ENCODE assay signal across 30 cellular contexts in the genomic region with DNA sequence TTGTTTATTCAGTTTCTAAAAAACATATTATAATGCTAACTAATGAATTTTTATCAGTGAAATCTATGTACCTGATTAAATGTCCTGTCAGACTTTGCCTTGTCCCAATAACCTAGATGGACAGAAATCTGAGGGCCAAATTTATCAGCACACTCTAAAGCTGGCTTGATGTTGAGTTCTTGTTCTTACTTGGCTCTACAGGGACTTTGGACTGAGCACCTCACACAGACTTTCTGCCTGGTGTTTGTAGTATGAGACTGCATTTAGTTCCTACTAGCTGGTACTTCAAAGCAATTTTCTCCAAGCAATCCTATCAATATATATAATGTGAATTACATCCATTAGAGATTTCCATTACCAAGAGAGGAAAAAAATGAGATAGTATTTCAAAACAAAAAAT.
"Had no signal": no experiment of that assay in that cellular context is flagged by ENCODE, and none has a peak within 500 bp of the region (broad histone marks: within the 10 kb centered on the region; RNA-seq: fewer than 3 reads in every experiment).

No MANE protein-coding gene starts in this region.

- ATAC-seq: activated CD4-positive, CD25-positive, alpha-beta regulatory T cell treated with anti-CD3 and anti-CD28 coated beads, Interleukin-2, amount 50 U/mL, for 24 hours; activated CD8-positive, alpha-beta T cell treated with anti-CD3 and anti-CD28 coated beads for 36 hours; activated T-cell treated with anti-CD3 and anti-CD28 coated beads, Interleukin-2, amount 50 U/mL, for 4 hours; activated T-helper 17 cell treated with anti-CD3 and anti-CD28 coated beads, Interleukin-2, amount 50 U/mL, for 72 hours; effector memory CD8-positive, alpha-beta T cell; foreskin keratinocyte; gastrocnemius medialis; T-helper 17 cell had no signal

- H3K9me3 ChIP-seq: esophagus muscularis mucosa, gastrocnemius medialis had no signal

- H3K27me3 ChIP-seq: brain microvascular endothelial cell, esophagus muscularis mucosa, foreskin keratinocyte, gastrocnemius medialis had no signal

- H3K4me3 ChIP-seq: coronary artery, dorsolateral prefrontal cortex, esophagus muscularis mucosa, gastrocnemius medialis had no signal

- DNase-seq: activated B cell treated with CpG ODN at 0.5 μM for 24 hours; activated CD4-positive, alpha-beta T cell treated with anti-CD3 and anti-CD28 coated beads for 48 hours; activated CD4-positive, alpha-beta T cell treated with anti-CD3 and anti-CD28 coated beads, Interleukin-2, amount 50 U/mL, for 1 hour; activated CD4-positive, alpha-beta T cell treated with anti-CD3 and anti-CD28 coated beads, Interleukin-2, amount 50 U/mL, for 48 hours; activated CD8-positive, alpha-beta memory T cell treated with anti-CD3 and anti-CD28 coated beads for 24 hours; activated CD8-positive, alpha-beta T cell treated with anti-CD3 and anti-CD28 coated beads for 36 hours; activated effector memory CD4-positive, alpha-beta T cell treated with Interleukin-2 at 50 U/mL for 16 hours; activated gamma-delta T cell treated with Interleukin-2 at 50 U/mL for 16 hours; activated naive CD4-positive, alpha-beta T cell treated with anti-CD3 and anti-CD28 coated beads, Interleukin-2, amount 50 U/mL, for 16 hours; activated naive CD4-positive, alpha-beta T cell treated with Interleukin-2 at 50 U/mL for 16 hours; activated T-cell treated with anti-CD3 and anti-CD28 coated beads, Interleukin-2, amount 50 U/mL, for 4 hours; amniotic stem cell; anterior cingulate cortex; brain microvascular endothelial cell; dorsolateral prefrontal cortex; effector memory CD8-positive, alpha-beta T cell; erythroblast; foreskin keratinocyte; gastrocnemius medialis; glutamatergic neuron; T-helper 1 cell; T-helper 17 cell; T1000; WERI-Rb-1 had no signal

- H3K27ac ChIP-seq: brain microvascular endothelial cell, coronary artery, dorsolateral prefrontal cortex, esophagus muscularis mucosa, foreskin keratinocyte, gastrocnemius medialis, WERI-Rb-1 had no signal

- H3K36me3 ChIP-seq: brain microvascular endothelial cell, esophagus muscularis mucosa, gastrocnemius medialis, WERI-Rb-1 had no signal

- H3K4me1 ChIP-seq: esophagus muscularis mucosa, foreskin keratinocyte, gastrocnemius medialis had no signal

- FAIRE-seq: astrocyte, bronchial epithelial cell had no signal
